Comparison of ENCODE assay signal across 2 cellular contexts in the genomic region with DNA sequence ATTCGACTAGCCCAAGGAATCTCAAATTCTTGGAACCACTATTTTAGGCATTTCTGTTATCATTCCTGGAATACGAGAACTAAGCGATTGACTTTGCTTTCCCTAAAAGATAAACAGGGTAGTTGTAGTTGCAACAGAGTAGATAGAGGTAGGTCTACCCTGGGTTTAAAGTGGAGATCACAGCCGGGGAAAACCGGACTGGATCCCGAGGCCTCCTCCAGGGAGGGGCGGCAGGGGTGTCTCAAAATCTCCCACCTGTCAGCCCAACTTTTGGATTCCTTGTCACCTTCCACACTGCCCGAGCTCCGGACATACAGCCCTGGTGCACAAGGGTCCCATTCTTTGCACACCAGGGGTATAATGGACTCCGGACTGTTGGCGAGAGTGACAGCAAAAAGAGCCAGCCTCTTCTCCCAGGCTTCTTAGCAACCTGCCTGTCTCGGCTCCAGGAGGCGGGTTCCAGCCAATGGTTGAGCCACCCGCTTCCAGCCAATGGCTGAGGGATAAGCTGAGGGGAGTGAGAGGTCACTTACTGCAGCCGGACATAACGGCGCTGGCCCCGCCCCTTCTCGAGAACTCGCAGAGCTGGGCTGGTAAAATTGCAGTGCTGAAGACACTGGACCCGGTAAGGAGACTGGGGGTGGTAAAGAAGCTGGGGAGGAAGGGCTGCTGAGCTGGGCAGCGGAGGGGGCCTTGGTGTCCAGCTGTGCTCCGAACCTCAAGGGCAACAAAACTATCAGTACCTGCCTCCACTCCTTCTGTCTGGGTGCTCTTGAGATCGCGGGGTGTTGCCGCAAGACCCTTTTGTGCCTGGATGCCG.
TF ChIP-seq lines count a peak whose summit lies in the region.

A gene (plus strand): TSS at position 562 of the 820 bp plus-strand sequence. CDS start 4,946 bp downstream, outside the sequence.

TF ChIP-seq in GM12891, 5 proteins besides CTCF, POLR2A, EP300 and RAD21:
- TF ChIP-seq TAF1 (IDR thresholded peaks at IDR 0.05; ENCODE audit: low read depth, low read length) = no peak
- TF ChIP-seq POLR2AphosphoS5 (IDR thresholded peaks at IDR 0.05; ENCODE audit: low read depth, low read length) = peak; percentile 50; the same call in 1 of the 2 replicates

TF ChIP-seq in SK-N-SH, 30 proteins besides CTCF, POLR2A, EP300 and RAD21:
- TF ChIP-seq POLR2AphosphoS5 (IDR thresholded peaks at IDR 0.05; ENCODE audit: low read depth, low read length) = peak; percentile 90
- TF ChIP-seq YY1 (IDR thresholded peaks at IDR 0.05; ENCODE audit: low read depth) = peak; percentile 66; the same call in 1 of the 2 replicates
- peak; percentile 26; the same call in 1 of the 2 replicates for TF ChIP-seq TAF1 (IDR thresholded peaks at IDR 0.05; ENCODE audit: borderline replicate concordance, low read depth, low read length)
- TF ChIP-seq, protein P1, sequence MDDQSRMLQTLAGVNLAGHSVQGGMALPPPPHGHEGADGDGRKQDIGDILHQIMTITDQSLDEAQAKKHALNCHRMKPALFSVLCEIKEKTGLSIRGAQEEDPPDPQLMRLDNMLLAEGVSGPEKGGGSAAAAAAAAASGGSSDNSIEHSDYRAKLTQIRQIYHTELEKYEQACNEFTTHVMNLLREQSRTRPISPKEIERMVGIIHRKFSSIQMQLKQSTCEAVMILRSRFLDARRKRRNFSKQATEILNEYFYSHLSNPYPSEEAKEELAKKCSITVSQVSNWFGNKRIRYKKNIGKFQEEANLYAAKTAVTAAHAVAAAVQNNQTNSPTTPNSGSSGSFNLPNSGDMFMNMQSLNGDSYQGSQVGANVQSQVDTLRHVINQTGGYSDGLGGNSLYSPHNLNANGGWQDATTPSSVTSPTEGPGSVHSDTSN (IDR thresholded peaks at IDR 0.05) = peak; percentile 98
- TF ChIP-seq GABPA (IDR thresholded peaks at IDR 0.05; ENCODE audit: low read depth) = 0 out of 2 replicates have a peak, but pooled peaks have one; percentile 30
- no peak for TF ChIP-seq FOXJ3 (CRISPR knock-in tag; IDR thresholded peaks at IDR 0.05)
- TF ChIP-seq, protein P2, sequence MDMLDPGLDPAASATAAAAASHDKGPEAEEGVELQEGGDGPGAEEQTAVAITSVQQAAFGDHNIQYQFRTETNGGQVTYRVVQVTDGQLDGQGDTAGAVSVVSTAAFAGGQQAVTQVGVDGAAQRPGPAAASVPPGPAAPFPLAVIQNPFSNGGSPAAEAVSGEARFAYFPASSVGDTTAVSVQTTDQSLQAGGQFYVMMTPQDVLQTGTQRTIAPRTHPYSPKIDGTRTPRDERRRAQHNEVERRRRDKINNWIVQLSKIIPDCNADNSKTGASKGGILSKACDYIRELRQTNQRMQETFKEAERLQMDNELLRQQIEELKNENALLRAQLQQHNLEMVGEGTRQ (IDR thresholded peaks at IDR 0.05; ENCODE audit: borderline replicate concordance, low read depth, low read length) = no peak
- TF ChIP-seq RFX5 (IDR thresholded peaks at IDR 0.05; ENCODE audit: low read length) = peak; percentile 95
- peak; percentile 37 for TF ChIP-seq CHD2 (IDR thresholded peaks at IDR 0.05; ENCODE audit: low read length, partially characterized antibody)
- no peak for TF ChIP-seq TCF12 (IDR thresholded peaks at IDR 0.05)
